ENCODE assay signal across 1 cellular context in the genomic region with DNA sequence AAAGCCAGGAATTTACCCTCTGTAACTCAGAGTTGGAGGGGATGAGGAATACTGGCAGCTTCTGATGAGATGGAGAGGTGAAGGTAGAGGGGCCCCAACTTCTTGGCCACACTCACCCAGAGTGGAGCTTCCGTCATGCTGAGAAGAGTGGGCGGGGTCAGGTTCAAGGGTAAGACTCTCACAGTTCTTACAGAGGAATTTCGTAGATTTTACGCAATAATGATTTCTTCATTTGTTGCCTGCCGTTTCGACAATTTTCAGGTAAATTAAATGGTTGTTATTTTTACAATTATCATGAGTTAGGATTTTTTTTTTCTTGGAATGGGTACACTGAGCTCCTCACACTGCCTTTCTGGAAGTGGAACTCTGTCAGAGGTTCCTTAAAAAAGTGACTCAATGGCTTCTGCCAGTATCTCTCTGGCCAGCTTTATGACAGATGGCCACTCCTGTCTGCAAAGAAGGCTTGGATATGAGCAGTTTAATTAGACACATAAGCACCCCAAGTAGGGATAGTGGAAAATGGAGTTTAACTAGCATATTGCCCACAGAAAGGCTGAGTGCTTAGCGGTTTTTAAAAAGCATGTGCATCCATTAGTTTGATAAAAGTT.
TF ChIP-seq lines count a peak whose summit lies in the region.

No MANE protein-coding gene starts in this region.

TF ChIP-seq in K562, 482 proteins besides CTCF, POLR2A, EP300 and RAD21:
- no peak for TF ChIP-seq ZFP1 (CRISPR knock-in tag; IDR thresholded peaks at IDR 0.05)
- TF ChIP-seq CEBPB (tag; IDR thresholded peaks at IDR 0.05) = peak; percentile 43; the same call in 1 of the 2 replicates
